In the genomic region with DNA sequence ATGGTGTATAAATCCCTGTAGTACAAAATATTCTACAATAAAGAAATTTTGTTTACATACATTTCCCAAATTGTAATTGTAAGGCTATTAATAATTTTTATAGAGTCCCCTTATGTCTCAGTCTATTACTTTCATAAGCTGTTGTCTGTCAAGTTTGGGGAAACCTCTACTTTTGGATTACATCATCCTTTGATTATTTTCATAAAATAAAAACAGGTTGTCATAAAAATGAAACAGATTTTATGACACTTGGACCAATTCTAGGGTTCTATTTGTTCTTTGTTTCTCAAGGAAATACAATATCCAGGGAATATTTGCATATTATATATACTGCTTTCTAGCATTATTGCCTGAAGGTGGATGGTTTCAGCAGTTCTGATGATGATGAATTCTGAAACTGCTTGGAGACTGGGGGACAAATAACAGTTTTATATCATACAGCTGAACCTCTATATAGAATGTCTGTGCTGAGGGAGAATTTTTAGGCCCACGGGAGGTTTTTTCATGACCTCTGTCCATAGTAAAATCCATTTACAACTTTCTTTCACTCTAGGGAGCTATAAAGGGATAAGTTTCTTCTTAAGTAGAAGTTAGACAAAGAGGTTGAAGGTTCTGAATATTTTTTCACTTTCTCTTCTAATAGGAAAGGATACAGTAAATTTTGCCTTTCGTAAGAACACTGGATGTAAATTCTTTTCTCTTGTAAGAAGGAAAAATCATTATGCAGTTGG, we compare ENCODE assay signal across 15 cellular contexts.
"Had no signal": no experiment of that assay in that cellular context is flagged by ENCODE, and none has a peak within 500 bp of the region (broad histone marks: within the 10 kb centered on the region; RNA-seq: fewer than 3 reads in every experiment).

No MANE protein-coding gene starts in this region.

- H3K27me3 Mint-ChIP-seq: activated CD4-positive, alpha-beta memory T cell treated with anti-CD3 and anti-CD28 coated beads, Interleukin-2, amount 10 ng/mL, durations not matched to agents 7 days and 5 days; activated CD4-positive, alpha-beta T cell treated with anti-CD3 and anti-CD28 coated beads for 36 hours; effector memory CD8-positive, alpha-beta T cell; stimulated activated naive CD8-positive, alpha-beta T cell treated with anti-CD3 and anti-CD28 coated beads, Interleukin-15, Interleukin-2, amounts not matched to agents 100 ng/mL and 50 ng/mL, for 24 hours had no signal

- H3K27ac Mint-ChIP-seq: activated CD4-positive, alpha-beta memory T cell treated with anti-CD3 and anti-CD28 coated beads, Interleukin-2, amount 10 ng/mL, durations not matched to agents 7 days and 5 days; activated CD4-positive, alpha-beta T cell treated with anti-CD3 and anti-CD28 coated beads for 36 hours; effector memory CD8-positive, alpha-beta T cell; immature natural killer cell; natural killer cell; stimulated activated naive CD8-positive, alpha-beta T cell treated with anti-CD3 and anti-CD28 coated beads, Interleukin-15, Interleukin-2, amounts not matched to agents 100 ng/mL and 50 ng/mL, for 24 hours had no signal

- H3K9me3 Mint-ChIP-seq: activated CD4-positive, alpha-beta memory T cell treated with anti-CD3 and anti-CD28 coated beads, Interleukin-2, amount 10 ng/mL, durations not matched to agents 7 days and 5 days; effector memory CD8-positive, alpha-beta T cell; immature natural killer cell; natural killer cell; stimulated activated naive CD8-positive, alpha-beta T cell treated with anti-CD3 and anti-CD28 coated beads, Interleukin-15, Interleukin-2, amounts not matched to agents 100 ng/mL and 50 ng/mL, for 24 hours had no signal

- H3K27me3 ChIP-seq: thyroid gland, vagina had no signal

- H3K4me3 Mint-ChIP-seq: activated CD4-positive, alpha-beta memory T cell treated with anti-CD3 and anti-CD28 coated beads, Interleukin-2, amount 10 ng/mL, durations not matched to agents 7 days and 5 days; activated CD4-positive, alpha-beta T cell treated with anti-CD3 and anti-CD28 coated beads for 36 hours; effector memory CD8-positive, alpha-beta T cell; immature natural killer cell; natural killer cell; stimulated activated naive CD8-positive, alpha-beta T cell treated with anti-CD3 and anti-CD28 coated beads, Interleukin-15, Interleukin-2, amounts not matched to agents 100 ng/mL and 50 ng/mL, for 24 hours had no signal

- DNase-seq: activated CD4-positive, alpha-beta memory T cell treated with anti-CD3 and anti-CD28 coated beads, Interleukin-2, amount 10 ng/mL, durations not matched to agents 7 days and 5 days; activated CD4-positive, alpha-beta T cell treated with anti-CD3 and anti-CD28 coated beads for 36 hours; activated T-cell treated with anti-CD3 and anti-CD28 coated beads, Interleukin-2, amount 50 U/mL, for 48 hours; central memory CD4-positive, alpha-beta T cell; effector memory CD8-positive, alpha-beta T cell; immature natural killer cell; left cardiac atrium; natural killer cell; occipital lobe; stimulated activated CD4-positive, alpha-beta T cell treated with anti-CD3 and anti-CD28 coated beads, Interleukin-2, amount 100 ng/mL, for 48 hours; stimulated activated CD8-positive, alpha-beta memory T cell treated with anti-CD3 and anti-CD28 coated beads, Interleukin-4, amount 100 ng/mL, for 48 hours; T1000; thyroid gland had no signal

- H3K9me3 ChIP-seq: thyroid gland, vagina had no signal

- H3K36me3 ChIP-seq: thyroid gland had no signal

- H3K27ac ChIP-seq: thyroid gland, vagina had no signal

- H3K4me3 ChIP-seq: thyroid gland, vagina had no signal

- H3K4me1 ChIP-seq: thyroid gland had no signal
